ENCODE assay signal across 1 cellular context in genomic region chr12:132562489-132563045, GRCh38.
A peak's percentile ranks its signal among the peaks of the same experiment; 100 is the strongest.
TF ChIP-seq lines count a peak whose summit lies in the region.

No MANE protein-coding gene starts in this region.

TF ChIP-seq in HepG2, 621 proteins besides CTCF, POLR2A, EP300 and RAD21:
- TF ChIP-seq ARID5B (CRISPR knock-in tag; IDR thresholded peaks at IDR 0.05) (no peak), PRDM15 (CRISPR knock-in tag; IDR thresholded peaks at IDR 0.05) (peak; percentile 63; the same call in 1 of the 2 replicates), ZNF724P (CRISPR knock-in tag; IDR thresholded peaks at IDR 0.05; ENCODE audit: borderline replicate concordance) (no peak), MLXIP (CRISPR knock-in tag; IDR thresholded peaks at IDR 0.05; ENCODE audit: borderline replicate concordance) (no peak), GLI4 (CRISPR knock-in tag; IDR thresholded peaks at IDR 0.05; ENCODE audit: borderline replicate concordance) (no peak), ATRX (CRISPR knock-in tag; IDR thresholded peaks at IDR 0.05; ENCODE audit: borderline replicate concordance) (no peak), SMYD3 (CRISPR knock-in tag; IDR thresholded peaks at IDR 0.05) (no peak), ELF4 (CRISPR knock-in tag; IDR thresholded peaks at IDR 0.05; ENCODE audit: borderline replicate concordance) (no peak), GMEB2 (CRISPR knock-in tag; IDR thresholded peaks at IDR 0.05; ENCODE audit: low read depth) (no peak)
